ENCODE assay signal across 28 cellular contexts in genomic region chr3:20741381-20741780, GRCh38.
"Had no signal": no experiment of that assay in that cellular context is flagged by ENCODE, and none has a peak within 500 bp of the region (broad histone marks: within the 10 kb centered on the region; RNA-seq: fewer than 3 reads in every experiment).

No MANE protein-coding gene starts in this region.

- H3K27me3 ChIP-seq: esophagus squamous epithelium, heart right ventricle, ovary, right lobe of liver, transverse colon had no signal

- H3K4me1 Mint-ChIP-seq: immature natural killer cell; naive thymus-derived CD4-positive, alpha-beta T cell; stimulated activated naive B cell treated with anti-CD40 and anti-IgM and Interleukin-4, amounts not matched to agents 10 μg/mL and 1 μg/mL and 100 μg/mL, for 72 hours had no signal

- H3K36me3 Mint-ChIP-seq: immature natural killer cell; naive thymus-derived CD4-positive, alpha-beta T cell; stimulated activated naive B cell treated with anti-CD40 and anti-IgM and Interleukin-4, amounts not matched to agents 10 μg/mL and 1 μg/mL and 100 μg/mL, for 72 hours had no signal

- ATAC-seq: effector memory CD8-positive, alpha-beta T cell; heart right ventricle; left lobe of liver; naive thymus-derived CD4-positive, alpha-beta T cell; stimulated activated naive B cell treated with anti-CD40 and anti-IgM and Interleukin-4, amounts not matched to agents 10 μg/mL and 1 μg/mL and 100 μg/mL, for 72 hours had no signal

- DNase-seq: dermis blood vessel endothelial cell; effector memory CD8-positive, alpha-beta T cell; erythroblast; esophagus squamous epithelium; foreskin melanocyte; glutamatergic neuron; heart right ventricle; hippocampal formation; immature natural killer cell; mesenchymal stem cell; midbrain; naive thymus-derived CD4-positive, alpha-beta T cell; nephron progenitor cell; occipital lobe; ovary; posterior cingulate gyrus; retina; right lobe of liver; small intestine; stimulated activated CD4-positive, alpha-beta T cell treated with anti-CD3 and anti-CD28 coated beads, Interleukin-15, amount 100 ng/mL, for 24 hours; stimulated activated CD4-positive, alpha-beta T cell treated with anti-CD3 and anti-CD28 coated beads, Interleukin-2, amount 100 ng/mL, for 48 hours; stimulated activated naive B cell treated with anti-CD40 and anti-IgM and Interleukin-4, amounts not matched to agents 10 μg/mL and 1 μg/mL and 100 μg/mL, for 72 hours; transverse colon had no signal

- H3K4me1 ChIP-seq: esophagus squamous epithelium, right lobe of liver, transverse colon had no signal

- H3K4me3 Mint-ChIP-seq: effector memory CD8-positive, alpha-beta T cell; immature natural killer cell; naive thymus-derived CD4-positive, alpha-beta T cell; nephron progenitor cell; stimulated activated naive B cell treated with anti-CD40 and anti-IgM and Interleukin-4, amounts not matched to agents 10 μg/mL and 1 μg/mL and 100 μg/mL, for 72 hours; stimulated activated naive CD8-positive, alpha-beta T cell treated with anti-CD3 and anti-CD28 coated beads, Interleukin-15, Interleukin-2, amounts not matched to agents 100 ng/mL and 50 ng/mL, for 24 hours had no signal

- H3K36me3 ChIP-seq: esophagus squamous epithelium, heart right ventricle, ovary, right lobe of liver, transverse colon had no signal

- H3K9me3 Mint-ChIP-seq: nephron progenitor cell; stimulated activated naive CD8-positive, alpha-beta T cell treated with anti-CD3 and anti-CD28 coated beads, Interleukin-15, Interleukin-2, amounts not matched to agents 100 ng/mL and 50 ng/mL, for 24 hours had no signal

- H3K9me3 ChIP-seq: esophagus squamous epithelium, ovary, right lobe of liver had no signal

- FAIRE-seq: endometrium, keratinocyte, small intestine had no signal

- H3K27ac Mint-ChIP-seq: effector memory CD8-positive, alpha-beta T cell; immature natural killer cell; naive thymus-derived CD4-positive, alpha-beta T cell; stimulated activated naive B cell treated with anti-CD40 and anti-IgM and Interleukin-4, amounts not matched to agents 10 μg/mL and 1 μg/mL and 100 μg/mL, for 72 hours; stimulated activated naive CD8-positive, alpha-beta T cell treated with anti-CD3 and anti-CD28 coated beads, Interleukin-15, Interleukin-2, amounts not matched to agents 100 ng/mL and 50 ng/mL, for 24 hours had no signal

- H3K4me3 ChIP-seq: coronary artery, esophagus squamous epithelium, heart right ventricle, ovary, right lobe of liver, transverse colon had no signal

- H3K27ac ChIP-seq: coronary artery, esophagus squamous epithelium, heart right ventricle, ovary, right lobe of liver, transverse colon had no signal

- H3K27me3 Mint-ChIP-seq: effector memory CD8-positive, alpha-beta T cell; naive thymus-derived CD4-positive, alpha-beta T cell; stimulated activated naive B cell treated with anti-CD40 and anti-IgM and Interleukin-4, amounts not matched to agents 10 μg/mL and 1 μg/mL and 100 μg/mL, for 72 hours; stimulated activated naive CD8-positive, alpha-beta T cell treated with anti-CD3 and anti-CD28 coated beads, Interleukin-15, Interleukin-2, amounts not matched to agents 100 ng/mL and 50 ng/mL, for 24 hours had no signal
